ENCODE assay signal across 1 cellular context in the genomic region with DNA sequence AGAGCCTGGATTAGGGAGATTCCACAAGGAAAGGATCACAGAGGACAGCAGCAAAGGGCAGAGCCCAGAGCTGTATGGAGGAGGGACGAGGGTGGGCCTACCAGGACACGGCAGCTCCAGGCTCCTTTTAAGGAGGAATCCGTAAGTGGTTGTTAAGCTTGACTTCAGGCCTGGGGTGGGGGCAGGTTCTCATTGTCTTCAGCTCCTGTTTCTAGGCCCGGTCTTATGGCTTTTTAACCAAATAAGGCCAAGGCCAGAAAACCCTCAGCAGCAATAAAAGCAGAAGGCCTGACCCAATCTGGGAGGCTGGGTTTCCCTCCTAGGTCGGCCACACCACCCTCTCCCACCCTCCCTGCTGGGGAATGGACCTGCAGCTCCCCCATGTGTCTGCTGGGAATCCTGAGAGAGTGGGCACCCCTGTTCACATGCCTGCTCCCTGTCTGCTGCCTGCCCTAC.
TF ChIP-seq lines count a peak whose summit lies in the region.

No MANE protein-coding gene starts in this region.

TF ChIP-seq in endothelial cell of umbilical vein, 7 proteins besides CTCF, POLR2A, EP300 and RAD21 (continued from another document):
- TF ChIP-seq JUN (IDR thresholded peaks at IDR 0.05; ENCODE audit: borderline replicate concordance, insufficient read depth, insufficient read length, low read depth) (no peak), EZH2 (IDR thresholded peaks at IDR 0.05; ENCODE audit: borderline replicate concordance, low read depth, low read length, severe bottlenecking) (no peak)
- TF ChIP-seq, protein P1, sequence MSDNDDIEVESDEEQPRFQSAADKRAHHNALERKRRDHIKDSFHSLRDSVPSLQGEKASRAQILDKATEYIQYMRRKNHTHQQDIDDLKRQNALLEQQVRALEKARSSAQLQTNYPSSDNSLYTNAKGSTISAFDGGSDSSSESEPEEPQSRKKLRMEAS (IDR thresholded peaks at IDR 0.05; ENCODE audit: insufficient read depth, insufficient read length): no peak
TF ChIP-seq in endothelial cell of umbilical vein: peak in this region for 0.
